Comparison of ENCODE assay signal across 13 cellular contexts in genomic region chr1:211934315-211934714, GRCh38.
"Had no signal": no experiment of that assay in that cellular context is flagged by ENCODE, and none has a peak within 500 bp of the region (broad histone marks: within the 10 kb centered on the region; RNA-seq: fewer than 3 reads in every experiment).

No MANE protein-coding gene starts in this region.

- H3K36me3 Mint-ChIP-seq: activated naive CD8-positive, alpha-beta T cell treated with anti-CD3 and anti-CD28 coated beads, Interleukin-2, amount 10 ng/mL, durations not matched to agents 7 days and 5 days; memory B cell; natural killer cell treated with Interleukin-12 subunit alpha and Interleukin-12 subunit beta and Interleukin-15 and Interleukin-18, amount 100 ng/mL, for 72 hours had no signal

- H3K27ac ChIP-seq: epithelial cell of prostate, heart left ventricle, thyroid gland had no signal

- H3K36me3 ChIP-seq: heart left ventricle, thyroid gland had no signal

- H3K27me3 Mint-ChIP-seq: memory B cell, progenitor cell of endocrine pancreas had no signal

- H3K4me3 ChIP-seq: heart left ventricle, thyroid gland had no signal

- H3K4me3 Mint-ChIP-seq: activated naive CD8-positive, alpha-beta T cell treated with anti-CD3 and anti-CD28 coated beads, Interleukin-2, amount 10 ng/mL, durations not matched to agents 7 days and 5 days; memory B cell had no signal

- H3K9me3 Mint-ChIP-seq: activated naive CD8-positive, alpha-beta T cell treated with anti-CD3 and anti-CD28 coated beads, Interleukin-2, amount 10 ng/mL, durations not matched to agents 7 days and 5 days; memory B cell; natural killer cell treated with Interleukin-12 subunit alpha and Interleukin-12 subunit beta and Interleukin-15 and Interleukin-18, amount 100 ng/mL, for 72 hours had no signal

- H3K27ac Mint-ChIP-seq: activated naive CD8-positive, alpha-beta T cell treated with anti-CD3 and anti-CD28 coated beads, Interleukin-2, amount 10 ng/mL, durations not matched to agents 7 days and 5 days; memory B cell had no signal

- ATAC-seq: heart left ventricle; natural killer cell treated with Interleukin-12 subunit alpha and Interleukin-12 subunit beta and Interleukin-15 and Interleukin-18, amount 100 ng/mL, for 72 hours; stimulated activated naive CD8-positive, alpha-beta T cell treated with anti-CD3 and anti-CD28 coated beads, Interleukin-15, Interleukin-2, amounts not matched to agents 100 U/mL and 50 U/mL, for 24 hours had no signal

- H3K9me3 ChIP-seq: heart left ventricle, thyroid gland had no signal

- DNase-seq: activated gamma-delta T cell treated with Interleukin-2 at 50 U/mL for 16 hours; activated naive CD8-positive, alpha-beta T cell treated with anti-CD3 and anti-CD28 coated beads, Interleukin-2, amount 10 ng/mL, durations not matched to agents 7 days and 5 days; heart left ventricle; islet precursor cell; left cardiac atrium; stimulated activated CD4-positive, alpha-beta T cell treated with anti-CD3 and anti-CD28 coated beads, Interleukin-4, amount 100 ng/mL, for 24 hours; stimulated activated naive CD8-positive, alpha-beta T cell treated with anti-CD3 and anti-CD28 coated beads, Interleukin-15, Interleukin-2, amounts not matched to agents 100 U/mL and 50 U/mL, for 24 hours; T-helper 1 cell had no signal

- H3K27me3 ChIP-seq: thyroid gland had no signal
